In genomic region chr16:12455287-12455798, GRCh38 we compare ENCODE assay signal across 9 cellular contexts.
DNase-seq lines count a peak whose midpoint lies in the region; ATAC-seq and TF ChIP-seq lines count a peak whose summit lies in the region.
"Had no signal": no experiment of that assay in that cellular context is flagged by ENCODE, and none has a peak within 500 bp of the region (broad histone marks: within the 10 kb centered on the region; RNA-seq: fewer than 3 reads in every experiment).

No MANE protein-coding gene starts in this region.

- no peaks in the 10 kb centered on the region for H3K9me3 ChIP-seq in liver (ENCODE audit: control insufficient read depth in 4 of 4, low read length in 3 of 4)

- DNase-seq in NCI-H187 treated with DMSO at 0.1 percent for 48 hours (lab: John Stamatoyannopoulos, UW), result peak; percentile 5
- no peak for DNase-seq in NCI-H187 (lab: John Stamatoyannopoulos, UW)
- peak; percentile 77 for DNase-seq in NCI-H146 (lab: John Stamatoyannopoulos, UW)
- peak; percentile 70 for DNase-seq in UCSD-AML1 (lab: John Stamatoyannopoulos, UW; ENCODE audit: unreplicated experiment)
- no peak for DNase-seq in coronary artery (ENCODE audit: low spot score)
- peak; percentile 12 for DNase-seq in stimulated activated CD8-positive, alpha-beta memory T cell treated with anti-CD3 and anti-CD28 coated beads, Interleukin-15, amount 100 ng/mL, for 24 hours (ENCODE audit: low read depth)

- no peak overlapping the region for H3K9ac ChIP-seq in liver (ENCODE audit: low read depth in 1 of 2, low read length in 2 of 2)
- H3K9ac ChIP-seq: BLaER1 treated with 17β-estradiol and CSF1 and Interleukin-3, amounts not matched to agents 10 nM and 100 nM had no signal

- no peaks in the 10 kb centered on the region for H3K36me3 ChIP-seq in liver (ENCODE audit: control insufficient read depth in 4 of 4, insufficient read depth in 3 of 4, low read depth in 1 of 4, low read length in 3 of 4)

- H3K27me3 ChIP-seq in liver (ENCODE audit: control insufficient read depth in 4 of 4, insufficient read depth in 4 of 4, low read length in 3 of 4), result no peaks in the 10 kb centered on the region
- H3K27me3 ChIP-seq: BLaER1 treated with 17β-estradiol and CSF1 and Interleukin-3, amounts not matched to agents 10 nM and 100 nM had no signal

- no peak for ATAC-seq in GM21390 (IDR thresholded peaks at IDR 0.05; ENCODE audit: unreplicated experiment)

- 33% methylated on average over 9 of the region's 9 CpGs for WGBS in liver

- H3K4me1 ChIP-seq in liver (ENCODE audit: control insufficient read depth in 4 of 4, insufficient read depth in 4 of 4, low read length in 3 of 4), result peaks cover 0 to 3% (median 0%) of the 10 kb centered on the region in 4 donors

- peak; percentile 95 for TF ChIP-seq RAD21 in liver (IDR thresholded peaks at IDR 0.05)

- H3K4me3 ChIP-seq in coronary artery (no peak overlapping the region), liver (ENCODE audit: low read depth in 1 of 3, low read length in 3 of 3) (no peak overlapping the region)
- H3K4me3 ChIP-seq: BLaER1 treated with 17β-estradiol and CSF1 and Interleukin-3, amounts not matched to agents 10 nM and 100 nM had no signal

- TF ChIP-seq CTCF in coronary artery (IDR thresholded peaks at IDR 0.05) (peak; percentile 61), liver (IDR thresholded peaks at IDR 0.05; ENCODE audit: low read depth, low read length, missing input control) (peak; percentile 82)

- H3K27ac ChIP-seq in coronary artery (no peak overlapping the region), liver (ENCODE audit: low read depth in 1 of 2, low read length in 2 of 2) (no peak overlapping the region)
- H3K27ac ChIP-seq: BLaER1 treated with 17β-estradiol and CSF1 and Interleukin-3, amounts not matched to agents 10 nM and 100 nM had no signal

TF ChIP-seq in liver, 16 proteins besides CTCF, POLR2A, EP300 and RAD21:
- TF ChIP-seq JUND (IDR thresholded peaks at IDR 0.05) (no peak), RXRA (IDR thresholded peaks at IDR 0.05) (no peak), GABPA (IDR thresholded peaks at IDR 0.05 in 1 of 2, conservative IDR thresholded peaks at IDR 0.05 in 1 of 2) (no peak), HNF4G (IDR thresholded peaks at IDR 0.05) (no peak), FOXA1 (IDR thresholded peaks at IDR 0.05) (no peak), REST (IDR thresholded peaks at IDR 0.05) (no peak), HNF4A (conservative IDR thresholded peaks at IDR 0.05) (no peak)

Comparison
In these comparisons a context has a peak if more than half of its experiments do, and no peak if none do; other contexts are left out.
1. DNase-seq: peak in NCI-H187 treated with DMSO at 0.1 percent for 48 hours (single experiment), NCI-H146 (single experiment), UCSD-AML1 (single experiment) and stimulated activated CD8-positive, alpha-beta memory T cell treated with anti-CD3 and anti-CD28 coated beads, Interleukin-15, amount 100 ng/mL, for 24 hours (single experiment); none in NCI-H187 (0 of 2) and coronary artery (single experiment).